In genomic region chr7:30846378-30846777, GRCh38 we compare ENCODE assay signal across 11 cellular contexts.
DNase-seq lines count a peak whose midpoint lies in the region; ATAC-seq and TF ChIP-seq lines count a peak whose summit lies in the region.
"Had no signal": no experiment of that assay in that cellular context is flagged by ENCODE, and none has a peak within 500 bp of the region (broad histone marks: within the 10 kb centered on the region; RNA-seq: fewer than 3 reads in every experiment).

No MANE protein-coding gene starts in this region.

- ATAC-seq in left lung, result peak; percentile 66
- ATAC-seq in GM21423 (IDR thresholded peaks at IDR 0.05; ENCODE audit: unreplicated experiment), result no peak

- H3K9me3 ChIP-seq in left lung (no peaks in the 10 kb centered on the region), stomach smooth muscle (ENCODE audit: control insufficient read depth in 2 of 2, low read length in 2 of 2) (no peaks in the 10 kb centered on the region)

- intact Hi-C loops in left lung (cut with DNase I), result no loop called here

- H3K4me1 ChIP-seq in left lung (peaks cover 19 to 25% of the 10 kb centered on the region in 2 donors), stomach smooth muscle (ENCODE audit: control insufficient read depth, insufficient read depth, low read length) (peaks cover 66% of the 10 kb centered on the region)

- peak overlapping the region in 1 of 2 donors; percentile 29 for H3K9ac ChIP-seq in stomach smooth muscle (ENCODE audit: low read length in 2 of 2)

- H3K4me3 ChIP-seq in left lung (no peak overlapping the region), stomach smooth muscle (ENCODE audit: low read length in 2 of 2) (no peak overlapping the region)

- DNase-seq in HK-2 (ENCODE audit: unreplicated experiment) (peak; percentile 7), left lung (peak in 1 of 2 donors; percentile 80), NCI-H1092 treated with DMSO at 0.1 percent for 48 hours (lab: John Stamatoyannopoulos, UW) (no peak), cortex of kidney (lab: John Stamatoyannopoulos, UW) (no peak)
- DNase-seq in activated effector memory CD4-positive, alpha-beta T cell treated with anti-CD3 and anti-CD28 coated beads, Interleukin-2, amount 50 U/mL, for 16 hours, result no peak
- DNase-seq: CD8-positive, alpha-beta memory T cell; NCI-H1105; NCI-H748 treated with DMSO at 0.1 percent for 48 hours had no signal

- no peak for TF ChIP-seq CTCF in left lung (IDR thresholded peaks at IDR 0.05)

- H3K36me3 ChIP-seq in left lung (no peaks in the 10 kb centered on the region), stomach smooth muscle (ENCODE audit: control insufficient read depth in 2 of 2, insufficient read depth in 2 of 2, low read length in 2 of 2) (peaks cover 0 to 5% of the 10 kb centered on the region in 2 donors)

- H3K27me3 ChIP-seq in left lung (no peaks in the 10 kb centered on the region), stomach smooth muscle (ENCODE audit: control insufficient read depth in 1 of 2, insufficient read depth in 2 of 2, low read length in 2 of 2) (no peaks in the 10 kb centered on the region)

- H3K27ac ChIP-seq in angular gyrus (ENCODE audit: low read depth, low read length) (peak overlapping the region; percentile 75), left lung (peak overlapping the region; percentile 59 to 76), stomach smooth muscle (ENCODE audit: low read length) (peak overlapping the region; percentile 90)
